Comparison of ENCODE assay signal across 3 cellular contexts in the genomic region with DNA sequence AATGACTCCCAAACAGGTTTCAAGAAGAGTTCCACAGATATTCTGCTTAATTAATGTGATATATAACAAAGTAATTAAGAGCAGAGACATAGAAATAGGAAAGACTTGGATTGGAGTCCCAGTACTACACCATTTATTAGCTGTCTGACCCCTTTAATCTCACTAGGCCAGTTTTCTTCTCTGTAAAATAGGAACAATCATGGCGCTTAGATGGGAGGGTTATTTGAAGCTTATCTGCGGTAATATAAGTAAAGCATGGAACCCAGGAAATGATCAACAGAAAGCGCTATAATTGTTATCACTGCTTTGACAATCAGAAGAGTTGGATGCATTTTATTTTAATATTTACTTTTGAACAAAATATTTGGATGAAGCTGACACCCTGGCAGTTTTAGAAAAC.
TF ChIP-seq lines count a peak whose summit lies in the region.

No MANE protein-coding gene starts in this region.

TF ChIP-seq in IMR-90, 13 proteins besides CTCF, POLR2A, EP300 and RAD21:
- TF ChIP-seq USF2 (IDR thresholded peaks at IDR 0.05; ENCODE audit: low read depth, low read length) (no peak), RFX5 (IDR thresholded peaks at IDR 0.05; ENCODE audit: low read depth, low read length) (no peak), MXI1 (IDR thresholded peaks at IDR 0.05; ENCODE audit: borderline replicate concordance, low read depth, low read length) (no peak), FOS (IDR thresholded peaks at IDR 0.05; ENCODE audit: low read depth, low read length) (no peak), CEBPB (IDR thresholded peaks at IDR 0.05; ENCODE audit: low read depth, low read length) (no peak), SMC3 (IDR thresholded peaks at IDR 0.05; ENCODE audit: low read depth, low read length) (no peak), MAFK (IDR thresholded peaks at IDR 0.05; ENCODE audit: low read depth, low read length) (no peak)
- TF ChIP-seq, protein P1, sequence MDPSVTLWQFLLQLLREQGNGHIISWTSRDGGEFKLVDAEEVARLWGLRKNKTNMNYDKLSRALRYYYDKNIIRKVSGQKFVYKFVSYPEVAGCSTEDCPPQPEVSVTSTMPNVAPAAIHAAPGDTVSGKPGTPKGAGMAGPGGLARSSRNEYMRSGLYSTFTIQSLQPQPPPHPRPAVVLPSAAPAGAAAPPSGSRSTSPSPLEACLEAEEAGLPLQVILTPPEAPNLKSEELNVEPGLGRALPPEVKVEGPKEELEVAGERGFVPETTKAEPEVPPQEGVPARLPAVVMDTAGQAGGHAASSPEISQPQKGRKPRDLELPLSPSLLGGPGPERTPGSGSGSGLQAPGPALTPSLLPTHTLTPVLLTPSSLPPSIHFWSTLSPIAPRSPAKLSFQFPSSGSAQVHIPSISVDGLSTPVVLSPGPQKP (IDR thresholded peaks at IDR 0.05; ENCODE audit: borderline replicate concordance, low read depth, low read length), result no peak

TF ChIP-seq in endothelial cell of umbilical vein, 7 proteins besides CTCF, POLR2A, EP300 and RAD21:
- TF ChIP-seq EZH2 (IDR thresholded peaks at IDR 0.05; ENCODE audit: borderline replicate concordance, low read depth, low read length, severe bottlenecking) (no peak), FOS (IDR thresholded peaks at IDR 0.05; ENCODE audit: borderline replicate concordance, insufficient read depth, low read length) (no peak), MYC (IDR thresholded peaks at IDR 0.05; ENCODE audit: low read depth, low read length) (no peak), POLR2AphosphoS5 (IDR thresholded peaks at IDR 0.05; ENCODE audit: insufficient read depth, low read depth, low read length) (no peak), GATA2 (IDR thresholded peaks at IDR 0.05; ENCODE audit: insufficient read depth, insufficient read length, low read depth, low read length) (no peak), JUN (IDR thresholded peaks at IDR 0.05; ENCODE audit: borderline replicate concordance, insufficient read depth, insufficient read length, low read depth) (no peak)
- TF ChIP-seq, protein P2, sequence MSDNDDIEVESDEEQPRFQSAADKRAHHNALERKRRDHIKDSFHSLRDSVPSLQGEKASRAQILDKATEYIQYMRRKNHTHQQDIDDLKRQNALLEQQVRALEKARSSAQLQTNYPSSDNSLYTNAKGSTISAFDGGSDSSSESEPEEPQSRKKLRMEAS (IDR thresholded peaks at IDR 0.05; ENCODE audit: insufficient read depth, insufficient read length), result no peak

TF ChIP-seq in SK-N-SH treated with all-trans-retinoic acid at 6 μM for 48 hours, 23 proteins besides CTCF, POLR2A, EP300 and RAD21:
- TF ChIP-seq PPARA (CRISPR knock-in tag; IDR thresholded peaks at IDR 0.05; ENCODE audit: borderline replicate concordance) (no peak), PATZ1 (CRISPR knock-in tag; IDR thresholded peaks at IDR 0.05; ENCODE audit: borderline replicate concordance) (no peak), CSRNP3 (CRISPR knock-in tag; IDR thresholded peaks at IDR 0.05) (no peak), ZNF70 (CRISPR knock-in tag; IDR thresholded peaks at IDR 0.05) (no peak), ZFP3 (CRISPR knock-in tag; IDR thresholded peaks at IDR 0.05) (no peak), OSR1 (CRISPR knock-in tag; IDR thresholded peaks at IDR 0.05) (no peak), CSDC2 (CRISPR knock-in tag; IDR thresholded peaks at IDR 0.05) (no peak), ZC3H10 (CRISPR knock-in tag; IDR thresholded peaks at IDR 0.05) (no peak), TCF4 (CRISPR knock-in tag; IDR thresholded peaks at IDR 0.05; ENCODE audit: borderline replicate concordance) (no peak), ARNTL (CRISPR knock-in tag; IDR thresholded peaks at IDR 0.05; ENCODE audit: borderline replicate concordance, low read depth) (no peak), ISL1 (CRISPR knock-in tag; IDR thresholded peaks at IDR 0.05) (no peak), ZFP30 (CRISPR knock-in tag; IDR thresholded peaks at IDR 0.05) (no peak), GLIS3 (CRISPR knock-in tag; IDR thresholded peaks at IDR 0.05) (no peak), RARB (CRISPR knock-in tag; IDR thresholded peaks at IDR 0.05) (no peak), SNAI2 (CRISPR knock-in tag; IDR thresholded peaks at IDR 0.05) (no peak), BACH2 (CRISPR knock-in tag; IDR thresholded peaks at IDR 0.05; ENCODE audit: borderline replicate concordance) (no peak), CREB5 (CRISPR knock-in tag; IDR thresholded peaks at IDR 0.05; ENCODE audit: low read depth) (no peak)
- TF ChIP-seq, protein P3, sequence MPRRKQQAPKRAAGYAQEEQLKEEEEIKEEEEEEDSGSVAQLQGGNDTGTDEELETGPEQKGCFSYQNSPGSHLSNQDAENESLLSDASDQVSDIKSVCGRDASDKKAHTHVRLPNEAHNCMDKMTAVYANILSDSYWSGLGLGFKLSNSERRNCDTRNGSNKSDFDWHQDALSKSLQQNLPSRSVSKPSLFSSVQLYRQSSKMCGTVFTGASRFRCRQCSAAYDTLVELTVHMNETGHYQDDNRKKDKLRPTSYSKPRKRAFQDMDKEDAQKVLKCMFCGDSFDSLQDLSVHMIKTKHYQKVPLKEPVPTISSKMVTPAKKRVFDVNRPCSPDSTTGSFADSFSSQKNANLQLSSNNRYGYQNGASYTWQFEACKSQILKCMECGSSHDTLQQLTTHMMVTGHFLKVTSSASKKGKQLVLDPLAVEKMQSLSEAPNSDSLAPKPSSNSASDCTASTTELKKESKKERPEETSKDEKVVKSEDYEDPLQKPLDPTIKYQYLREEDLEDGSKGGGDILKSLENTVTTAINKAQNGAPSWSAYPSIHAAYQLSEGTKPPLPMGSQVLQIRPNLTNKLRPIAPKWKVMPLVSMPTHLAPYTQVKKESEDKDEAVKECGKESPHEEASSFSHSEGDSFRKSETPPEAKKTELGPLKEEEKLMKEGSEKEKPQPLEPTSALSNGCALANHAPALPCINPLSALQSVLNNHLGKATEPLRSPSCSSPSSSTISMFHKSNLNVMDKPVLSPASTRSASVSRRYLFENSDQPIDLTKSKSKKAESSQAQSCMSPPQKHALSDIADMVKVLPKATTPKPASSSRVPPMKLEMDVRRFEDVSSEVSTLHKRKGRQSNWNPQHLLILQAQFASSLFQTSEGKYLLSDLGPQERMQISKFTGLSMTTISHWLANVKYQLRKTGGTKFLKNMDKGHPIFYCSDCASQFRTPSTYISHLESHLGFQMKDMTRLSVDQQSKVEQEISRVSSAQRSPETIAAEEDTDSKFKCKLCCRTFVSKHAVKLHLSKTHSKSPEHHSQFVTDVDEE (CRISPR knock-in tag; IDR thresholded peaks at IDR 0.05), result no peak
